In genomic region chr2:128090909-128091690, GRCh38 we compare ENCODE assay signal across 1 cellular context.
TF ChIP-seq lines count a peak whose summit lies in the region.

Gene UGGT1, plus strand, starts transcription at chr2:128091200. Its CDS starts 158 bp downstream, at chr2:128091358.

TF ChIP-seq in WTC11, 78 proteins besides CTCF, POLR2A, EP300 and RAD21 (continued from another document):
- TF ChIP-seq ARID4B (CRISPR knock-in tag; IDR thresholded peaks at IDR 0.05; ENCODE audit: borderline replicate concordance) (peak; percentile 95; the same call in 1 of the 2 replicates), ZNF532 (CRISPR knock-in tag; IDR thresholded peaks at IDR 0.05; ENCODE audit: borderline replicate concordance) (no peak), ZNF281 (CRISPR knock-in tag; IDR thresholded peaks at IDR 0.05) (peak; percentile 85; the same call in 1 of the 2 replicates), RELA (CRISPR knock-in tag; IDR thresholded peaks at IDR 0.05; ENCODE audit: borderline replicate concordance) (peak; percentile 90), MXD4 (CRISPR knock-in tag; IDR thresholded peaks at IDR 0.05; ENCODE audit: borderline replicate concordance) (no peak), PREB (CRISPR knock-in tag; IDR thresholded peaks at IDR 0.05; ENCODE audit: borderline replicate concordance) (peak; percentile 88), GABPB1 (CRISPR knock-in tag; IDR thresholded peaks at IDR 0.05) (peak; percentile 89), FOXP1 (CRISPR knock-in tag; IDR thresholded peaks at IDR 0.05; ENCODE audit: borderline replicate concordance) (peak; percentile 98), SP1 (CRISPR knock-in tag; conservative IDR thresholded peaks at IDR 0.05) (peak; percentile 87), FOXK1 (CRISPR knock-in tag; IDR thresholded peaks at IDR 0.05) (peak; percentile 91), CREB1 (CRISPR knock-in tag; IDR thresholded peaks at IDR 0.05) (0 out of 2 replicates have a peak, but pooled peaks have one; percentile 66), EMX1 (CRISPR knock-in tag; IDR thresholded peaks at IDR 0.05) (no peak), E2F5 (CRISPR knock-in tag; IDR thresholded peaks at IDR 0.05) (peak; percentile 78; the same call in 1 of the 2 replicates), ETV6 (CRISPR knock-in tag; IDR thresholded peaks at IDR 0.05) (peak; percentile 92), ZNF317 (CRISPR knock-in tag; IDR thresholded peaks at IDR 0.05; ENCODE audit: borderline replicate concordance, low read depth) (no peak), AFF4 (CRISPR knock-in tag; IDR thresholded peaks at IDR 0.05; ENCODE audit: borderline replicate concordance) (0 out of 2 replicates have a peak, but pooled peaks have one; percentile 60), FOXJ3 (CRISPR knock-in tag; IDR thresholded peaks at IDR 0.05; ENCODE audit: borderline replicate concordance) (no peak), ZNF396 (CRISPR knock-in tag; IDR thresholded peaks at IDR 0.05; ENCODE audit: borderline replicate concordance) (no peak), FOXP4 (CRISPR knock-in tag; IDR thresholded peaks at IDR 0.05) (no peak; the same call in none of the 2 replicates)
